Comparison of ENCODE assay signal across 19 cellular contexts in genomic region chr10:113476191-113476590, GRCh38.
DNase-seq lines count a peak whose midpoint lies in the region; FAIRE-seq and TF ChIP-seq lines count a peak whose summit lies in the region.
"Had no signal": no experiment of that assay in that cellular context is flagged by ENCODE, and none has a peak within 500 bp of the region (broad histone marks: within the 10 kb centered on the region; RNA-seq: fewer than 3 reads in every experiment).

No MANE protein-coding gene starts in this region.

- POLR2A ChIA-PET in H1 (lab: Charles Lee; ENCODE audit: partially characterized antibody): no interaction called here

- DNase-seq in GM23248 (peak; percentile 69), H1 (ENCODE audit: low read depth in 1 of 2, low spot score in 2 of 2) (no peak), neuronal stem cell (ENCODE audit: low spot score) (no peak), mesendoderm (no peak), GM20000 (ENCODE audit: low spot score) (no peak)
- no peak for DNase-seq in T-helper 2 cell treated with Interferon-gamma antibody and Interleukin-4, amounts not matched to agents 5 μg/mL and 100 μg/mL, for 36 hours (ENCODE audit: low spot score)
- DNase-seq: activated CD4-positive, alpha-beta T cell treated with anti-CD3 and anti-CD28 coated beads, Interleukin-2, amount 10 ng/mL, durations not matched to agents 24 days and 14 days; activated CD8-positive, alpha-beta memory T cell treated with anti-CD3 and anti-CD28 coated beads, Interleukin-2, amount 50 U/mL, for 48 hours; colonic mucosa; foreskin keratinocyte; naive B cell; NCI-H1105; NCI-H2107; PC-9; stimulated activated naive CD4-positive, alpha-beta T cell treated with Interleukin-2 at 50 U/mL for 16 hours had no signal

- H3K36me3 ChIP-seq in GM23248 (ENCODE audit: low read depth): no peaks in the 10 kb centered on the region
- no peaks in the 10 kb centered on the region for H3K36me3 ChIP-seq in H1 (ENCODE audit: control insufficient read depth in 2 of 4, insufficient read depth in 4 of 4, low read length in 3 of 4)
- H3K36me3 ChIP-seq in neuronal stem cell (replicated peaks in 1 of 2; ENCODE audit: control insufficient read depth in 2 of 2, insufficient read depth in 2 of 2, low read length in 2 of 2): no peaks in the 10 kb centered on the region
- H3K36me3 ChIP-seq in thymus (ENCODE audit: control insufficient read depth, insufficient read depth): no peaks in the 10 kb centered on the region
- H3K36me3 ChIP-seq in mesendoderm (ENCODE audit: control insufficient read depth, insufficient read depth, low read length): no peaks in the 10 kb centered on the region
- H3K36me3 ChIP-seq: colonic mucosa had no signal

- no peak overlapping the region for H3K4me3 Mint-ChIP-seq in T-helper 2 cell treated with Interferon-gamma antibody and Interleukin-4, amounts not matched to agents 5 μg/mL and 100 μg/mL, for 36 hours
- H3K4me3 Mint-ChIP-seq: activated CD4-positive, alpha-beta T cell treated with anti-CD3 and anti-CD28 coated beads, Interleukin-2, amount 10 ng/mL, durations not matched to agents 24 days and 14 days; naive B cell had no signal

- no peak overlapping the region for H3K18ac ChIP-seq in H1 (ENCODE audit: extremely low read depth, low read length)
- H3K18ac ChIP-seq in neuronal stem cell (ENCODE audit: low read length): no peak overlapping the region
- H3K18ac ChIP-seq in mesendoderm (ENCODE audit: low read length): no peak overlapping the region

- CTCF ChIA-PET in H1 (lab: Charles Lee; ENCODE audit: partially characterized antibody): interaction anchor here (2.2 kb wide), 1 partner anchor 45 kb away, joined by 9 read pairs; no protein-coding TSS in a partner anchor

- no peak for TF ChIP-seq CTCF in H1 (IDR thresholded peaks at IDR 0.05; ENCODE audit: control extremely low read depth in 1 of 3, insufficient read depth in 1 of 3, low read depth in 1 of 3, low read length in 3 of 3)
- no peak for TF ChIP-seq CTCF in GM20000 (IDR thresholded peaks at IDR 0.05; ENCODE audit: extremely low read depth, missing control alignments)

- no peaks in the 10 kb centered on the region for H3K36me3 Mint-ChIP-seq in T-helper 2 cell treated with Interferon-gamma antibody and Interleukin-4, amounts not matched to agents 5 μg/mL and 100 μg/mL, for 36 hours (ENCODE audit: low read depth)

- no peak overlapping the region for H2BK20ac ChIP-seq in H1 (ENCODE audit: low read length)

- H2BK120ac ChIP-seq in H1 (replicated peaks; ENCODE audit: low read depth, low read length) (no peak overlapping the region), neuronal stem cell (ENCODE audit: low read depth, low read length) (no peak overlapping the region), mesendoderm (ENCODE audit: low read depth, low read length) (no peak overlapping the region)

- no peaks in the 10 kb centered on the region for H3K9me2 ChIP-seq in GM23248 (ENCODE audit: insufficient read depth)

- peak overlapping the region; percentile 36 for H3K4me3 ChIP-seq in GM23248
- H3K4me3 ChIP-seq in H1 (ENCODE audit: extremely low read depth in 1 of 4, insufficient read depth in 2 of 4, low read depth in 3 of 4, low read length in 4 of 4): no peak overlapping the region
- H3K4me3 ChIP-seq in neuronal stem cell (ENCODE audit: low read length in 2 of 2): no peak overlapping the region
- no peak overlapping the region for H3K4me3 ChIP-seq in thymus (ENCODE audit: low read length)
- no peak overlapping the region for H3K4me3 ChIP-seq in mesendoderm (ENCODE audit: low read length)
- H3K4me3 ChIP-seq: colonic mucosa, PC-9, SK-N-MC had no signal

- H4K5ac ChIP-seq in H1 (ENCODE audit: insufficient read length, low read depth, low read length) (no peak overlapping the region), mesendoderm (ENCODE audit: low read length) (no peak overlapping the region)

- no peak overlapping the region for H4K8ac ChIP-seq in H1 (ENCODE audit: extremely low read depth, insufficient read depth, low read length)
- no peak overlapping the region for H4K8ac ChIP-seq in neuronal stem cell (ENCODE audit: low read depth, low read length)
- no peak overlapping the region for H4K8ac ChIP-seq in mesendoderm (ENCODE audit: low read depth, low read length)

- no peak for TF ChIP-seq RAD21 in H1 (IDR thresholded peaks at IDR 0.05 in 1 of 2, conservative IDR thresholded peaks at IDR 0.05 in 1 of 2; ENCODE audit: low read depth in 2 of 2, low read length in 2 of 2)

- H3K23me2 ChIP-seq in H1 (ENCODE audit: low read depth, low read length): no peaks in the 10 kb centered on the region

- H3K56ac ChIP-seq in H1 (replicated peaks; ENCODE audit: insufficient read length, low read depth, low read length): no peak overlapping the region
- no peak overlapping the region for H3K56ac ChIP-seq in mesendoderm (ENCODE audit: low read length)

- H3K4ac ChIP-seq in H1 (replicated peaks; ENCODE audit: insufficient read length, low read depth, low read length) (no peak overlapping the region), neuronal stem cell (ENCODE audit: low read length) (no peak overlapping the region), mesendoderm (ENCODE audit: low read depth, low read length) (no peak overlapping the region)

- H3K4me1 ChIP-seq in GM23248 (ENCODE audit: insufficient read depth) (peaks cover 44% of the 10 kb centered on the region), H1 (replicated peaks in 1 of 4; ENCODE audit: control insufficient read depth in 3 of 4, insufficient read depth in 4 of 4, low read length in 3 of 4) (no peaks in the 10 kb centered on the region), neuronal stem cell (ENCODE audit: control insufficient read depth in 2 of 2, insufficient read depth in 1 of 2, low read depth in 1 of 2, low read length in 2 of 2) (peaks cover 0 to 7% of the 10 kb centered on the region in 2 donors), thymus (ENCODE audit: control insufficient read depth, insufficient read depth, low read length) (no peaks in the 10 kb centered on the region), mesendoderm (ENCODE audit: control insufficient read depth, low read depth, low read length) (peaks cover 10% of the 10 kb centered on the region)
- H3K4me1 ChIP-seq: colonic mucosa, foreskin keratinocyte had no signal

- H3K27ac ChIP-seq in GM23248: peak overlapping the region; percentile 69
- H3K27ac ChIP-seq in H1 (ENCODE audit: low read depth, low read length): no peak overlapping the region
- no peak overlapping the region for H3K27ac ChIP-seq in neuronal stem cell (replicated peaks; ENCODE audit: low read length)
- peak overlapping the region; percentile 58 for H3K27ac ChIP-seq in thymus (ENCODE audit: low read depth)
- no peak overlapping the region for H3K27ac ChIP-seq in mesendoderm (ENCODE audit: low read depth, low read length)
- H3K27ac ChIP-seq: colonic mucosa, foreskin keratinocyte, PC-9, SK-N-MC had no signal

- H3K9me3 ChIP-seq in GM23248 (ENCODE audit: low read depth) (no peaks in the 10 kb centered on the region), H1 (ENCODE audit: insufficient read depth in 2 of 2, low read depth in 1 of 2, low read length in 1 of 2) (peaks cover 22 to 27% of the 10 kb centered on the region in 2 experiments), neuronal stem cell (replicated peaks in 1 of 2; ENCODE audit: control insufficient read depth in 2 of 2, insufficient read depth in 1 of 2, low read depth in 1 of 2, low read length in 2 of 2) (peaks cover 6 to 7% of the 10 kb centered on the region in 2 donors), thymus (ENCODE audit: control insufficient read depth) (peaks cover 2% of the 10 kb centered on the region)
- H3K9me3 ChIP-seq: colonic mucosa had no signal

- peaks cover 40% of the 10 kb centered on the region for H3F3A ChIP-seq in GM23248 (ENCODE audit: insufficient read depth)

- no peaks in the 10 kb centered on the region for H3K4me1 Mint-ChIP-seq in T-helper 2 cell treated with Interferon-gamma antibody and Interleukin-4, amounts not matched to agents 5 μg/mL and 100 μg/mL, for 36 hours (ENCODE audit: low read depth)
- H3K4me1 Mint-ChIP-seq: activated CD4-positive, alpha-beta T cell treated with anti-CD3 and anti-CD28 coated beads, Interleukin-2, amount 10 ng/mL, durations not matched to agents 24 days and 14 days; naive B cell had no signal

- H2AFZ ChIP-seq in GM23248 (peak overlapping the region; percentile 62), H1 (ENCODE audit: low read length) (peak overlapping the region; percentile 36), neuronal stem cell (ENCODE audit: low read length) (peak overlapping the region; percentile 80)
- H2AFZ ChIP-seq: PC-9 had no signal

- no peak overlapping the region for H4K91ac ChIP-seq in H1 (replicated peaks; ENCODE audit: insufficient read length, low read length)
- no peak overlapping the region for H4K91ac ChIP-seq in neuronal stem cell (ENCODE audit: low read depth, low read length, poor library complexity)

- in situ Hi-C loops in GM23248 (cut with MboI): no loop called here

- H3K4me2 ChIP-seq in GM23248 (ENCODE audit: unreplicated experiment) (peak overlapping the region; percentile 68), H1 (ENCODE audit: insufficient read depth in 1 of 2, low read depth in 2 of 2, low read length in 2 of 2) (no peak overlapping the region), neuronal stem cell (ENCODE audit: insufficient read depth, low read length, poor library complexity, severe bottlenecking) (no peak overlapping the region), mesendoderm (ENCODE audit: low read length) (no peak overlapping the region)
- H3K4me2 ChIP-seq: PC-9 had no signal

- no peak for TF ChIP-seq EP300 in H1 (IDR thresholded peaks at IDR 0.05; ENCODE audit: borderline replicate concordance in 1 of 2, low read depth in 2 of 2, low read length in 2 of 2)

- H3K79me2 ChIP-seq in GM23248 (ENCODE audit: insufficient read depth) (no peaks in the 10 kb centered on the region), H1 (ENCODE audit: control insufficient read depth in 1 of 2, insufficient read depth in 2 of 2, low read length in 2 of 2) (no peaks in the 10 kb centered on the region), mesendoderm (ENCODE audit: control insufficient read depth, insufficient read depth, low read length) (no peaks in the 10 kb centered on the region)

- H3K9me3 Mint-ChIP-seq in T-helper 2 cell treated with Interferon-gamma antibody and Interleukin-4, amounts not matched to agents 5 μg/mL and 100 μg/mL, for 36 hours: peaks cover 15% of the 10 kb centered on the region

- H2BK5ac ChIP-seq in H1 (ENCODE audit: low read depth, low read length) (no peak overlapping the region), neuronal stem cell (ENCODE audit: low read length) (no peak overlapping the region), mesendoderm (ENCODE audit: low read length) (no peak overlapping the region)

- 4 to 11% methylated on average over 8 of the region's 8 CpGs for WGBS in GM23248 (ENCODE audit: low coverage in 1 of 2, low lambda C conversion rate in 2 of 2, missing lambda C conversion rate in 2 of 2), 2 experiments
- 84% methylated on average over 8 of the region's 8 CpGs; no CpG with 5 or more reads in 1 of the 2 experiments for WGBS in H1 (ENCODE audit: extremely low coverage in 1 of 2, insufficient coverage in 1 of 2, insufficient read length in 1 of 2, insufficient replicate concordance in 2 of 2, low coverage in 1 of 2, low lambda C conversion rate in 2 of 2, missing lambda C conversion rate in 1 of 2), 2 experiments
- no CpG with 5 or more reads among the region's 8 CpGs for WGBS in neuronal stem cell (ENCODE audit: extremely low coverage in 2 of 2, insufficient read length in 2 of 2, insufficient replicate concordance in 1 of 2), 2 donors
- WGBS in thymus: 76% methylated on average over 8 of the region's 8 CpGs
- WGBS in mesendoderm (ENCODE audit: extremely low coverage, insufficient coverage, low lambda C conversion rate): no CpG with 5 or more reads among the region's 8 CpGs

- H3K9ac ChIP-seq in GM23248 (peak overlapping the region; percentile 41), H1 (replicated peaks in 1 of 4; ENCODE audit: extremely low read depth in 1 of 4, low read depth in 3 of 4, low read length in 3 of 4) (no peak overlapping the region; a peak in 1 of 7 replicates), neuronal stem cell (ENCODE audit: low read depth, low read length, poor library complexity) (no peak overlapping the region), mesendoderm (ENCODE audit: low read length) (no peak overlapping the region)

- peaks cover 3% of the 10 kb centered on the region for H3K27me3 Mint-ChIP-seq in T-helper 2 cell treated with Interferon-gamma antibody and Interleukin-4, amounts not matched to agents 5 μg/mL and 100 μg/mL, for 36 hours (ENCODE audit: low read depth)
- H3K27me3 Mint-ChIP-seq: activated CD4-positive, alpha-beta T cell treated with anti-CD3 and anti-CD28 coated beads, Interleukin-2, amount 10 ng/mL, durations not matched to agents 24 days and 14 days had no signal

- H3K14ac ChIP-seq in H1 (ENCODE audit: insufficient read length): no peak overlapping the region
- H3K14ac ChIP-seq in neuronal stem cell (ENCODE audit: low read length): no peak overlapping the region

- no peak overlapping the region for H3K27ac Mint-ChIP-seq in T-helper 2 cell treated with Interferon-gamma antibody and Interleukin-4, amounts not matched to agents 5 μg/mL and 100 μg/mL, for 36 hours
- H3K27ac Mint-ChIP-seq: activated CD4-positive, alpha-beta T cell treated with anti-CD3 and anti-CD28 coated beads, Interleukin-2, amount 10 ng/mL, durations not matched to agents 24 days and 14 days; naive B cell; progenitor cell of endocrine pancreas had no signal

- no peaks in the 10 kb centered on the region for H3K27me3 ChIP-seq in GM23248 (replicated peaks; ENCODE audit: insufficient read depth)
- no peaks in the 10 kb centered on the region for H3K27me3 ChIP-seq in H1 (replicated peaks in 1 of 4; ENCODE audit: control insufficient read depth in 3 of 4, extremely low read depth in 1 of 4, insufficient read depth in 3 of 4, low read length in 3 of 4)
- H3K27me3 ChIP-seq in neuronal stem cell (ENCODE audit: control insufficient read depth in 3 of 3, insufficient read depth in 3 of 3, low read depth in 1 of 3, low read length in 3 of 3): no peaks in the 10 kb centered on the region
- no peaks in the 10 kb centered on the region for H3K27me3 ChIP-seq in thymus (ENCODE audit: control insufficient read depth, insufficient read depth)
- no peaks in the 10 kb centered on the region for H3K27me3 ChIP-seq in mesendoderm (ENCODE audit: insufficient read depth, low read length, poor library complexity)
- H3K27me3 ChIP-seq: colonic mucosa, foreskin keratinocyte had no signal

- no peak for FAIRE-seq in H1 (lab: Jason Lieb, UNC)
- FAIRE-seq: D721Med had no signal

- no peak overlapping the region for H2BK12ac ChIP-seq in H1 (ENCODE audit: low read depth, low read length)
- H2BK12ac ChIP-seq in neuronal stem cell (ENCODE audit: low read length): no peak overlapping the region

- no peak overlapping the region for H3K23ac ChIP-seq in H1 (ENCODE audit: insufficient read length)
- H3K23ac ChIP-seq in neuronal stem cell (ENCODE audit: low read depth, low read length, poor library complexity): no peak overlapping the region
- H3K23ac ChIP-seq in mesendoderm (ENCODE audit: low read length): no peak overlapping the region

- H3K79me1 ChIP-seq in H1 (ENCODE audit: low read depth, low read length) (no peaks in the 10 kb centered on the region), neuronal stem cell (ENCODE audit: low read depth, low read length) (no peaks in the 10 kb centered on the region), mesendoderm (ENCODE audit: low read length) (no peaks in the 10 kb centered on the region)

- no peak for TF ChIP-seq POLR2A in H1 (IDR thresholded peaks at IDR 0.05; ENCODE audit: control extremely low read depth in 1 of 2, low read depth in 2 of 2, low read length in 2 of 2)

- H2BK15ac ChIP-seq in H1 (ENCODE audit: low read length): no peak overlapping the region
- no peak overlapping the region for H2BK15ac ChIP-seq in neuronal stem cell (ENCODE audit: low read length)
- no peak overlapping the region for H2BK15ac ChIP-seq in mesendoderm (replicated peaks; ENCODE audit: low read depth)

- no peak overlapping the region for H2AK5ac ChIP-seq in H1 (ENCODE audit: low read depth, low read length)
- H2AK5ac ChIP-seq in neuronal stem cell (ENCODE audit: low read depth, low read length): no peak overlapping the region
- H2AK5ac ChIP-seq in mesendoderm (ENCODE audit: low read length): no peak overlapping the region

- H4K20me1 ChIP-seq in GM23248 (ENCODE audit: insufficient read depth) (no peaks in the 10 kb centered on the region), H1 (replicated peaks in 1 of 2; ENCODE audit: control insufficient read depth in 1 of 2, insufficient read depth in 2 of 2, low read length in 2 of 2) (no peaks in the 10 kb centered on the region)

Comparison
In these comparisons a context has a peak if more than half of its experiments do, and no peak if none do; other contexts are left out.
1. H3K27ac ChIP-seq: peak in GM23248 (single experiment) and thymus (single experiment); none in H1 (single experiment), neuronal stem cell (single experiment) and mesendoderm (single experiment).
2. Peak in every context shown above with its lines, with median percentiles within 50 percentile points of each other: H2AFZ ChIP-seq.